In genomic region chr19:41535029-41535622, GRCh38 we compare ENCODE assay signal across 10 cellular contexts. TPM values are rescaled to one million over a fixed set of nuclear protein-coding genes. Genes with fewer than 3 reads are reported as not detected.
DNase-seq lines count a peak whose midpoint lies in the region; ATAC-seq and TF ChIP-seq lines count a peak whose summit lies in the region.
"Had no signal": no experiment of that assay in that cellular context is flagged by ENCODE, and none has a peak within 500 bp of the region (broad histone marks: within the 10 kb centered on the region; RNA-seq: fewer than 3 reads in every experiment).

No MANE protein-coding gene starts in this region.

- peaks cover 22% of the 10 kb centered on the region for H3K9me3 Mint-ChIP-seq in activated naive CD8-positive, alpha-beta T cell treated with anti-CD3 and anti-CD28 coated beads, Interleukin-2, amount 50 U/mL, for 24 hours

- H3K9me3 ChIP-seq in A673 (ENCODE audit: low read depth, low read length, poor library complexity, severe bottlenecking) = no peaks in the 10 kb centered on the region
- H3K9me3 ChIP-seq: SJCRH30 had no signal

- ATAC-seq in GM19395 (IDR thresholded peaks at IDR 0.05; ENCODE audit: unreplicated experiment) (peak; percentile 82), HG03159 (IDR thresholded peaks at IDR 0.05; ENCODE audit: unreplicated experiment) (peak; percentile 61)
- peak; percentile 84 for ATAC-seq in activated naive CD8-positive, alpha-beta T cell treated with anti-CD3 and anti-CD28 coated beads, Interleukin-2, amount 50 U/mL, for 24 hours

- peaks cover 2% of the 10 kb centered on the region for H3K27me3 Mint-ChIP-seq in activated naive CD8-positive, alpha-beta T cell treated with anti-CD3 and anti-CD28 coated beads, Interleukin-2, amount 50 U/mL, for 24 hours

- CTCF ChIA-PET in A673 (lab: Charles Lee) = no interaction called here

- H3K4me3 ChIP-seq in A673 (ENCODE audit: low read depth, low read length, poor library complexity, severe bottlenecking) = no peak overlapping the region
- H3K4me3 ChIP-seq: SJCRH30 had no signal

- H3K36me3 ChIP-seq in A673 (ENCODE audit: insufficient read depth, low read length, poor library complexity, severe bottlenecking) = no peaks in the 10 kb centered on the region
- H3K36me3 ChIP-seq: SJCRH30 had no signal

- POLR2A ChIA-PET in A673 (lab: Charles Lee; ENCODE audit: low non-redundant PET) = no interaction called here

- H3K36me3 Mint-ChIP-seq in activated naive CD8-positive, alpha-beta T cell treated with anti-CD3 and anti-CD28 coated beads, Interleukin-2, amount 50 U/mL, for 24 hours (ENCODE audit: low read depth) = peaks cover 40% of the 10 kb centered on the region

- no peaks in the 10 kb centered on the region for H3K27me3 ChIP-seq in A673 (replicated peaks; ENCODE audit: insufficient read depth, low read depth, low read length, poor library complexity)

- intact Hi-C loops in A673 (cut with micrococcal nuclease; ENCODE audit: unreplicated experiment) = no loop called here

- H3K4me3 Mint-ChIP-seq in activated naive CD8-positive, alpha-beta T cell treated with anti-CD3 and anti-CD28 coated beads, Interleukin-2, amount 50 U/mL, for 24 hours = peak overlapping the region; percentile 68

- H3K4me1 ChIP-seq in A673 (ENCODE audit: insufficient read depth, low read length, poor library complexity, severe bottlenecking) = peaks cover 10% of the 10 kb centered on the region

- peak overlapping the region; percentile 87 for H3K27ac Mint-ChIP-seq in activated naive CD8-positive, alpha-beta T cell treated with anti-CD3 and anti-CD28 coated beads, Interleukin-2, amount 50 U/mL, for 24 hours

- TF ChIP-seq CTCF in GM10266 (IDR thresholded peaks at IDR 0.05; ENCODE audit: control insufficient read depth, insufficient read depth, low read depth, missing control alignments) = no peak
- TF ChIP-seq CTCF in A673 (conservative IDR thresholded peaks at IDR 0.05; ENCODE audit: low read depth, low read length) = no peak

- DNase-seq in GM10266 (ENCODE audit: extremely low spot score) = peak; percentile 27
- no peak for DNase-seq in activated naive CD8-positive, alpha-beta T cell treated with anti-CD3 and anti-CD28 coated beads, Interleukin-2, amount 50 U/mL, for 24 hours
- no peak for DNase-seq in GDM1 (lab: John Stamatoyannopoulos, UW)
- DNase-seq in stimulated activated CD4-positive, alpha-beta T cell treated with anti-CD3 and anti-CD28 coated beads, Interleukin-4, amount 100 ng/mL, for 4 hours = no peak
- no peak for DNase-seq in A673 (ENCODE audit: low spot score)
- DNase-seq in nucleus accumbens (lab: John Stamatoyannopoulos, UW) = no peak
- DNase-seq: SJCRH30 had no signal

- peaks cover 72% of the 10 kb centered on the region for H3K4me1 Mint-ChIP-seq in activated naive CD8-positive, alpha-beta T cell treated with anti-CD3 and anti-CD28 coated beads, Interleukin-2, amount 50 U/mL, for 24 hours

- no TSS peak for BruUV-seq in A673 (replicated peaks; lab: Mats Ljungman, UMichigan)

- H3K27ac ChIP-seq in A673 (ENCODE audit: low read depth, low read length, poor library complexity, severe bottlenecking) = no peak overlapping the region
- H3K27ac ChIP-seq: SJCRH30 had no signal

RNA-seq across cellular contexts. Expression of gene CEACAM21, which starts 40.8 kb away (rescaled TPM):
- 4.3 and 6.1 TPM in 2 replicates for total RNA-seq in A673 (2021)
- total RNA-seq: myocyte had no signal
